8 cellular contexts compared by ENCODE assay signal in genomic region chr12:1796515-1797010, GRCh38. TPM values are rescaled to one million over a fixed set of nuclear protein-coding genes. Genes with fewer than 3 reads are reported as not detected.
A peak's percentile ranks its signal among the peaks of the same experiment; 100 is the strongest.
DNase-seq lines count a peak whose midpoint lies in the region; ATAC-seq, FAIRE-seq and TF ChIP-seq lines count a peak whose summit lies in the region.

No MANE protein-coding gene starts in this region.

- no peaks in the 10 kb centered on the region for H3K4me1 ChIP-seq in RWPE2 (ENCODE audit: insufficient read depth, poor library complexity, severe bottlenecking)
- H3K4me1 ChIP-seq in lung (ENCODE audit: control insufficient read depth in 2 of 2, insufficient read depth in 2 of 2, low read length in 2 of 2): peaks cover 0 to 6% of the 10 kb centered on the region in 2 donors

- WGBS in lung, 2 donors: 1% methylated on average over 33 to 43 of the region's 43 CpGs

- DNase-seq in RWPE2 (ENCODE audit: low spot score): peak; percentile 68
- DNase-seq in bronchial epithelial cell (ENCODE audit: low read depth): no peak
- no peak for DNase-seq in lung (ENCODE audit: low spot score)
- no peak for DNase-seq in substantia nigra (lab: John Stamatoyannopoulos, UW)
- DNase-seq in NAMALWA (ENCODE audit: low spot score): no peak

- H3K27me3 ChIP-seq in RWPE2 (ENCODE audit: insufficient read depth, poor library complexity, severe bottlenecking): no peaks in the 10 kb centered on the region
- H3K27me3 ChIP-seq in bronchial epithelial cell (ENCODE audit: control insufficient read depth, insufficient read depth, low read length): no peaks in the 10 kb centered on the region
- H3K27me3 ChIP-seq in lung (ENCODE audit: control insufficient read depth, insufficient read depth): no peaks in the 10 kb centered on the region

- ATAC-seq in GM18498 (IDR thresholded peaks at IDR 0.05; ENCODE audit: unreplicated experiment) (peak; percentile 29), HG02678 (IDR thresholded peaks at IDR 0.05; ENCODE audit: unreplicated experiment) (peak; percentile 19), RWPE2 (ENCODE audit: low read depth) (peak; percentile 10), lung (ENCODE audit: insufficient read depth, low FRiP score) (peak; percentile 13), GM21367 (IDR thresholded peaks at IDR 0.05; ENCODE audit: unreplicated experiment) (no peak)

- FAIRE-seq in bronchial epithelial cell (lab: Jason Lieb, UNC): no peak

- H3K4me3 ChIP-seq in RWPE2 (ENCODE audit: severe bottlenecking) (peak overlapping the region; percentile 25), bronchial epithelial cell (ENCODE audit: low read depth, low read length) (peak overlapping the region; percentile 75), lung (peak overlapping the region; percentile 66)

- TF ChIP-seq CTCF in RWPE2 (IDR thresholded peaks at IDR 0.05; ENCODE audit: poor library complexity, severe bottlenecking): no peak
- TF ChIP-seq CTCF in bronchial epithelial cell (IDR thresholded peaks at IDR 0.05; ENCODE audit: insufficient read depth, low read length, severe bottlenecking): no peak
- no peak for TF ChIP-seq CTCF in lung (IDR thresholded peaks at IDR 0.05; ENCODE audit: control extremely low read depth, extremely low read depth)

- H3K27ac ChIP-seq in RWPE2 (ENCODE audit: poor library complexity, severe bottlenecking) (no peak overlapping the region), lung (ENCODE audit: low read depth in 1 of 2, low read length in 1 of 2) (peak overlapping the region; percentile 75 to 91), substantia nigra (ENCODE audit: low read depth, low read length, poor library complexity, severe bottlenecking) (peak overlapping the region; percentile 80)

- H3K36me3 ChIP-seq in RWPE2 (ENCODE audit: low read depth) (no peaks in the 10 kb centered on the region), bronchial epithelial cell (ENCODE audit: control insufficient read depth, insufficient read depth, low read length) (no peaks in the 10 kb centered on the region), lung (ENCODE audit: control insufficient read depth in 2 of 2, insufficient read depth in 2 of 2, low read length in 2 of 2) (no peaks in the 10 kb centered on the region)

- H3K9me3 ChIP-seq in RWPE2 (ENCODE audit: severe bottlenecking) (no peaks in the 10 kb centered on the region), lung (ENCODE audit: control insufficient read depth in 2 of 2, insufficient read depth in 1 of 2, low read length in 1 of 2) (no peaks in the 10 kb centered on the region)

RNA-seq across cellular contexts. Expression of gene LRTM2, which starts 23.8 kb away (rescaled TPM):
- not detected in 2 replicates for total RNA-seq in bronchial epithelial cell
- total RNA-seq in lung: not detected
- polyA plus RNA-seq in lung: under 1 TPM; 0.01 to 0.06 TPM

Comparison
In these comparisons a context has a peak if more than half of its experiments do, and no peak if none do; other contexts are left out.
1. H3K4me3 ChIP-seq: peak in every context shown above with its lines; median percentile 75 in bronchial epithelial cell; 66 in lung; 25 in RWPE2.